14 cellular contexts compared by ENCODE assay signal in the genomic region with DNA sequence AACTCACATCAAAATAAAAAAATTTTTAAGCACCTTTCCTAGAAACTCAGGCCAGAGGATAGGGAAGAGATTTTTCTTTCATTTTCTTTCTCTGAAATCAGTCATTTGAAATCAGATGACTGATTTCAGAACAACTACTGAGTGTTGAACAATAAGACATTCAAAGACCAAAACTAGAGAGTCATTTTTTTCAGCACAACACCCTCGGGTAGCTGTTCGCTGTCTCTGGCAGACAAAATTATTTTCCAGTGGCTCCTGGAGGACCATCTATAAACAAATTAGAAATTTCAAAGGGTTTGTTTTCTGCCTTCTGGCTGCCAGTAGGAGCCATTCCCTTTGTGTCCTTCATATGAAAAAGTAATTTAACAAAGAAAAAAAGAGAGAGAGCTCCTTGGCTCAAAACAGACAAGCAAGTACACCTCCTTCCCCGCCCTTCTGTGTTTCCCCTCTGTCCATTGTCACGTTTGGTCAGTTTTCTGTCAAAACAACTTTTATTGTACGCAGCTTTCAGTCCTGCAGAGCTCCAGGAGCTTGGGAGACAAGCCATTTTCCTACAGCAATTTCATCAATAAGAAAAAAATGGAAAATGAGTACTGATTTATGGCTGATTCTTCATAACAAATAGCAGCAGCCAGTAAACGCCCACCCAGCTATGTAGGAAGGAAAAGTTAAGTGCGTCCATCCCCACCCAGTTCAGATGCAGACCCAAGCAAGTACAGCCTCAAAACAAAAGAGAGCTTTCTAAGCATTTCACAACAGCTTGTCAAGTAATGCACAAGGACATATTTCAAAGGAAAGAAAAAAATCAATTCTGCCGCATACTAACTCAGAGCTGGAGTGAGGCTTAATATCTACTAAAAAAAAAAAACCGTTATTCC.
DNase-seq lines count a peak whose midpoint lies in the region; ATAC-seq and TF ChIP-seq lines count a peak whose summit lies in the region.
"Had no signal": no experiment of that assay in that cellular context is flagged by ENCODE, and none has a peak within 500 bp of the region (broad histone marks: within the 10 kb centered on the region; RNA-seq: fewer than 3 reads in every experiment).

No MANE protein-coding gene starts in this region.

- TF ChIP-seq POLR2A in testis (IDR thresholded peaks at IDR 0.05) (no peak), Peyer's patch (IDR thresholded peaks at IDR 0.05) (no peak)

- H3K9me3 ChIP-seq in testis (no peaks in the 10 kb centered on the region), Peyer's patch (no peaks in the 10 kb centered on the region)
- H3K9me3 ChIP-seq: SJSA1 had no signal

- H3K4me3 ChIP-seq in testis (no peak overlapping the region), Peyer's patch (no peak overlapping the region)
- H3K4me3 ChIP-seq: SJSA1 had no signal

- H3K27me3 ChIP-seq in testis, result no peaks in the 10 kb centered on the region
- no peaks in the 10 kb centered on the region for H3K27me3 ChIP-seq in Peyer's patch
- H3K27me3 ChIP-seq: SJSA1 had no signal

- H3K4me1 ChIP-seq in testis, result no peaks in the 10 kb centered on the region
- peaks cover 0 to 9% (median 0%) of the 10 kb centered on the region in 4 donors for H3K4me1 ChIP-seq in Peyer's patch
- H3K4me1 ChIP-seq: parathyroid adenoma had no signal

- no peak for TF ChIP-seq CTCF in testis (IDR thresholded peaks at IDR 0.05)
- no peak for TF ChIP-seq CTCF in Peyer's patch (IDR thresholded peaks at IDR 0.05)

- DNase-seq in caudate nucleus (lab: John Stamatoyannopoulos, UW), result peak in 3 of 61 donors; percentile 0 to 21 (median 7)
- DNase-seq in left kidney (ENCODE audit: low read depth, low spot score), result peak; percentile 24
- peak; percentile 15 for DNase-seq in testis
- no peak for DNase-seq in Peyer's patch
- no peak for DNase-seq in activated CD8-positive, alpha-beta memory T cell treated with anti-CD3 and anti-CD28 coated beads, Interleukin-2, amount 50 U/mL, for 4 hours
- no peak for DNase-seq in NCI-H510A (lab: John Stamatoyannopoulos, UW)
- no peak for DNase-seq in NCI-H524 (lab: John Stamatoyannopoulos, UW)
- DNase-seq: effector CD8-positive, alpha-beta T cell; Karpas-422; NCI-H187 treated with DMSO at 0.1 percent for 48 hours; stimulated activated CD4-positive, alpha-beta T cell treated with anti-CD3 and anti-CD28 coated beads, Interleukin-1b, Interleukin-23, amount 100 ng/mL, for 48 hours had no signal

- H3K27ac ChIP-seq in caudate nucleus (ENCODE audit: low read depth, low read length) (peak overlapping the region; percentile 88), testis (peak overlapping the region in 1 of 2 donors; percentile 19), Peyer's patch (no peak overlapping the region)
- H3K27ac ChIP-seq: parathyroid adenoma, SJSA1 had no signal

- intact Hi-C loops in testis (cut with DNase I; ENCODE audit: low total_unique reads), result no loop called here

- 48% methylated on average over 9 of the region's 9 CpGs for WGBS in testis, 2 donors

- no peaks in the 10 kb centered on the region for H3K36me3 ChIP-seq in testis (ENCODE audit: low read depth, missing control alignments)
- no peaks in the 10 kb centered on the region for H3K36me3 ChIP-seq in Peyer's patch
- H3K36me3 ChIP-seq: SJSA1 had no signal

- peak; percentile 60 for ATAC-seq in GM21529 (IDR thresholded peaks at IDR 0.05; ENCODE audit: unreplicated experiment)

Comparison
In these comparisons a context has a peak if more than half of its experiments do, and no peak if none do; other contexts are left out.
1. DNase-seq: peak in left kidney (single experiment) and testis (single experiment); none in Peyer's patch (0 of 3), activated CD8-positive, alpha-beta memory T cell treated with anti-CD3 and anti-CD28 coated beads, Interleukin-2, amount 50 U/mL, for 4 hours (single experiment), NCI-H510A (single experiment) and NCI-H524 (0 of 2).